Comparison of ENCODE assay signal across 7 cellular contexts in genomic region chr12:26097046-26097878, GRCh38. TPM values are rescaled to one million over a fixed set of nuclear protein-coding genes. Genes with fewer than 3 reads are reported as not detected.
DNase-seq lines count a peak whose midpoint lies in the region; ATAC-seq, FAIRE-seq and TF ChIP-seq lines count a peak whose summit lies in the region.

No MANE protein-coding gene starts in this region.

- no peaks in the 10 kb centered on the region for H3K27me3 Mint-ChIP-seq in activated B cell treated with CpG ODN at 0.5 μM for 24 hours
- H3K27me3 Mint-ChIP-seq in central memory CD8-positive, alpha-beta T cell = peaks cover 34% of the 10 kb centered on the region

- CTCF ChIA-PET in activated B cell treated with CpG ODN at 0.5 μM for 24 hours (lab: Charles Lee) = interaction anchor here (0.7 to 3.1 kb wide), 20 partner anchors 11 to 604 kb away, joined by 3 to 21 read pairs (median 4); partner anchors contain the start of gene SSPN

- POLR2A ChIA-PET in activated B cell treated with CpG ODN at 0.5 μM for 24 hours (lab: Charles Lee) = interaction anchor here (0.7 to 1.5 kb wide), 5 partner anchors 18 to 656 kb away, joined by 3 to 6 read pairs (median 4); partner anchors contain the start of gene BHLHE41

- TF ChIP-seq CTCF in activated B cell treated with CpG ODN at 0.5 μM for 24 hours (IDR thresholded peaks at IDR 0.05) = peak; percentile 88

- ATAC-seq in HG03025 (IDR thresholded peaks at IDR 0.05; ENCODE audit: low FRiP score, unreplicated experiment) (peak; percentile 84), activated B cell treated with CpG ODN at 0.5 μM for 24 hours (ENCODE audit: low read depth) (peak; percentile 100), left colon (peak; percentile 74)
- peak; percentile 65 for ATAC-seq in central memory CD8-positive, alpha-beta T cell (replicated peaks; ENCODE audit: extremely low read depth, poor library complexity, severe bottlenecking)

- intact Hi-C loops in activated B cell treated with CpG ODN at 0.5 μM for 24 hours (cut with micrococcal nuclease) (loop anchor here (1.0 kb wide), 9 partner anchors 22 to 788 kb away; no protein-coding TSS in a partner anchor), left colon (cut with DNase I, micrococcal nuclease) (no loop called here)

- peaks cover 5% of the 10 kb centered on the region for H3K4me1 Mint-ChIP-seq in activated B cell treated with CpG ODN at 0.5 μM for 24 hours
- no peaks in the 10 kb centered on the region for H3K4me1 Mint-ChIP-seq in central memory CD8-positive, alpha-beta T cell

- H3K27ac Mint-ChIP-seq in activated B cell treated with CpG ODN at 0.5 μM for 24 hours = no peak overlapping the region
- no peak overlapping the region for H3K27ac Mint-ChIP-seq in central memory CD8-positive, alpha-beta T cell (ENCODE audit: low read depth)

- peak; percentile 81 for FAIRE-seq in GM12891 (lab: Jason Lieb, UNC)

- DNase-seq in GM12891 (ENCODE audit: insufficient read length, low spot score) = no peak
- peak; percentile 56 for DNase-seq in NCI-H226
- DNase-seq in activated B cell treated with CpG ODN at 0.5 μM for 24 hours = peak; percentile 39
- DNase-seq in central memory CD8-positive, alpha-beta T cell (ENCODE audit: low spot score in 2 of 2) = peak; percentile 14 to 29
- DNase-seq in left colon = peak; percentile 57 to 58
- peak; percentile 12 to 33 for DNase-seq in stimulated activated CD4-positive, alpha-beta T cell treated with anti-CD3 and anti-CD28 coated beads, Interleukin-4, amount 100 ng/mL, for 48 hours (ENCODE audit: low read depth in 2 of 2)

- H3K9me3 Mint-ChIP-seq in activated B cell treated with CpG ODN at 0.5 μM for 24 hours = no peaks in the 10 kb centered on the region
- no peaks in the 10 kb centered on the region for H3K9me3 Mint-ChIP-seq in central memory CD8-positive, alpha-beta T cell

- TF ChIP-seq POLR2A in GM12891 (IDR thresholded peaks at IDR 0.05; ENCODE audit: low read depth, low read length) = no peak

- H3K36me3 Mint-ChIP-seq in activated B cell treated with CpG ODN at 0.5 μM for 24 hours (ENCODE audit: low read depth) = no peaks in the 10 kb centered on the region
- no peaks in the 10 kb centered on the region for H3K36me3 Mint-ChIP-seq in central memory CD8-positive, alpha-beta T cell (ENCODE audit: insufficient read depth)

- no peak overlapping the region for H3K4me3 Mint-ChIP-seq in activated B cell treated with CpG ODN at 0.5 μM for 24 hours
- no peak overlapping the region for H3K4me3 Mint-ChIP-seq in central memory CD8-positive, alpha-beta T cell

TF ChIP-seq in GM12891, 5 proteins besides CTCF, POLR2A, EP300 and RAD21:
- no peak for TF ChIP-seq TAF1 (IDR thresholded peaks at IDR 0.05; ENCODE audit: low read depth, low read length)
- TF ChIP-seq SPI1 (IDR thresholded peaks at IDR 0.05; ENCODE audit: low read depth, low read length) = no peak
- TF ChIP-seq PAX5 (IDR thresholded peaks at IDR 0.05; ENCODE audit: insufficient read depth, low read length, severe bottlenecking) = no peak
- no peak for TF ChIP-seq POLR2AphosphoS5 (IDR thresholded peaks at IDR 0.05; ENCODE audit: low read depth, low read length)
- no peak for TF ChIP-seq POU2F2 (IDR thresholded peaks at IDR 0.05; ENCODE audit: low read depth, low read length)

RNA-seq across cellular contexts. Expression of gene BHLHE41, which starts 27.6 kb away (rescaled TPM):
- polyA plus RNA-seq in GM12891 (2012; ENCODE audit: low read depth, missing spikeins) = 0.35 TPM
- total RNA-seq in activated B cell treated with CpG ODN at 0.5 μM for 24 hours = 34.5 and 40.5 TPM in 2 replicates
- 10 to 100 TPM; 35.4 to 48.4 TPM for total RNA-seq in left colon
